ENCODE assay signal across 31 cellular contexts in the genomic region with DNA sequence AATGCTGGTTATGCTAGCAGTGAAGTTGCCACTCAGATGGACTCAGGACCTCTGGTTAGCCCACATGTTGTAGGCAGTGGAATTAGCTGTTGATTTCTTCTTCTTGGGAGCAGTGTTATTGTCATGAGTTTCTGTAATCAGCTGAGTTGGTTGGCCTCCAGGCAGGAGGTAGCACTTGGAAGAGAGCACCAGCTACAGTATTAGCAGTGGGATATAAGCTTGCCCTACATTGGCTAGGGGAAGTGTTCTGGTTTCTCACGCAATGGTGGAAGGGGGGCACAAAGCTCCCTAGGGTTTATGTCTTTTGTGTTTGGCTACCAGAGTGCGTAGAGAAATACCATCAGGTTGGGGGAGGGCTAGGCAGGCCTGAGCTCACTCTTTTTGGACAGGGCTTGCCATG. TPM values are rescaled to one million over a fixed set of nuclear protein-coding genes. Genes with fewer than 3 reads are reported as not detected.
"Had no signal": no experiment of that assay in that cellular context is flagged by ENCODE, and none has a peak within 500 bp of the region (broad histone marks: within the 10 kb centered on the region; RNA-seq: fewer than 3 reads in every experiment).

No MANE protein-coding gene starts in this region.

- H3K27ac Mint-ChIP-seq: activated CD8-positive, alpha-beta T cell treated with anti-CD3 and anti-CD28 coated beads for 36 hours; activated naive CD4-positive, alpha-beta T cell treated with anti-CD3 and anti-CD28 coated beads, Interleukin-2, amount 10 ng/mL, durations not matched to agents 7 days and 5 days; activated naive CD8-positive, alpha-beta T cell treated with anti-CD3 and anti-CD28 coated beads for 36 hours; activated T-cell treated with anti-CD3 and anti-CD28 coated beads, Interleukin-2, amount 50 U/mL, for 72 hours; activated T-helper 2 cell treated with anti-CD3 and anti-CD28 coated beads, Interferon-gamma antibody, Interleukin-2, Interleukin-4, amounts not matched to agents 10 μg/mL and 5 μg/mL and 100 μg/mL, durations not matched to agents 14 hours and 24 hours and 36 hours; IgD-negative memory B cell had no signal

- H3K4me1 ChIP-seq: Peyer's patch had no signal

- H3K27me3 ChIP-seq: Peyer's patch had no signal

- H3K27ac ChIP-seq: brain microvascular endothelial cell, Peyer's patch, RWPE1, WERI-Rb-1 had no signal

- H3K9me3 ChIP-seq: Peyer's patch had no signal

- H3K4me3 ChIP-seq: Peyer's patch had no signal

- H3K36me3 ChIP-seq: brain microvascular endothelial cell, Peyer's patch, WERI-Rb-1 had no signal

- H3K9me3 Mint-ChIP-seq: activated CD8-positive, alpha-beta T cell treated with anti-CD3 and anti-CD28 coated beads for 36 hours; activated naive CD4-positive, alpha-beta T cell treated with anti-CD3 and anti-CD28 coated beads, Interleukin-2, amount 10 ng/mL, durations not matched to agents 7 days and 5 days; activated naive CD8-positive, alpha-beta T cell treated with anti-CD3 and anti-CD28 coated beads for 36 hours; activated T-cell treated with anti-CD3 and anti-CD28 coated beads, Interleukin-2, amount 50 U/mL, for 72 hours; activated T-helper 2 cell treated with anti-CD3 and anti-CD28 coated beads, Interferon-gamma antibody, Interleukin-2, Interleukin-4, amounts not matched to agents 10 μg/mL and 5 μg/mL and 100 μg/mL, durations not matched to agents 14 hours and 24 hours and 36 hours; IgD-negative memory B cell had no signal

- ATAC-seq: activated CD4-positive, CD25-positive, alpha-beta regulatory T cell treated with anti-CD3 and anti-CD28 coated beads, Interleukin-2, amount 50 U/mL, for 24 hours; activated CD8-positive, alpha-beta T cell treated with anti-CD3 and anti-CD28 coated beads for 36 hours; activated T-cell treated with anti-CD3 and anti-CD28 coated beads, Interleukin-2, amount 50 U/mL, for 72 hours had no signal

- DNase-seq: activated CD4-positive, alpha-beta T cell treated with anti-CD3 and anti-CD28 coated beads for 4 hours; activated CD8-positive, alpha-beta memory T cell treated with anti-CD3 and anti-CD28 coated beads, Interleukin-2, amount 50 U/mL, for 4 hours; activated CD8-positive, alpha-beta T cell treated with anti-CD3 and anti-CD28 coated beads for 36 hours; activated gamma-delta T cell treated with Interleukin-2 at 50 U/mL for 16 hours; activated naive CD4-positive, alpha-beta T cell treated with anti-CD3 and anti-CD28 coated beads, Interleukin-2, amount 10 ng/mL, durations not matched to agents 7 days and 5 days; activated naive CD8-positive, alpha-beta T cell treated with anti-CD3 and anti-CD28 coated beads for 36 hours; activated T-cell treated with anti-CD3 and anti-CD28 coated beads, Interleukin-2, amount 50 U/mL, for 72 hours; brain microvascular endothelial cell; caudate nucleus; KG1; NCI-H1092; NCI-H1417 treated with DMSO at 0.1 percent for 48 hours; NCI-H187; NCI-H2171 treated with DMSO at 0.1 percent for 48 hours; NCI-H226; NCI-H526; NCI-H82; Peyer's patch; SHP77 treated with DMSO at 0.1 percent for 48 hours; T-helper 1 cell; WERI-Rb-1 had no signal

- H3K4me1 Mint-ChIP-seq: activated naive CD4-positive, alpha-beta T cell treated with anti-CD3 and anti-CD28 coated beads, Interleukin-2, amount 10 ng/mL, durations not matched to agents 7 days and 5 days; activated naive CD8-positive, alpha-beta T cell treated with anti-CD3 and anti-CD28 coated beads for 36 hours; IgD-negative memory B cell had no signal

- H3K36me3 Mint-ChIP-seq: activated naive CD4-positive, alpha-beta T cell treated with anti-CD3 and anti-CD28 coated beads, Interleukin-2, amount 10 ng/mL, durations not matched to agents 7 days and 5 days; activated naive CD8-positive, alpha-beta T cell treated with anti-CD3 and anti-CD28 coated beads for 36 hours; IgD-negative memory B cell had no signal

- H3K4me3 Mint-ChIP-seq: activated CD8-positive, alpha-beta T cell treated with anti-CD3 and anti-CD28 coated beads for 36 hours; activated naive CD4-positive, alpha-beta T cell treated with anti-CD3 and anti-CD28 coated beads, Interleukin-2, amount 10 ng/mL, durations not matched to agents 7 days and 5 days; activated naive CD8-positive, alpha-beta T cell treated with anti-CD3 and anti-CD28 coated beads for 36 hours; activated T-cell treated with anti-CD3 and anti-CD28 coated beads, Interleukin-2, amount 50 U/mL, for 72 hours had no signal

RNA-seq across cellular contexts. Expression of a gene that starts 34.0 kb away (rescaled TPM):
- total RNA-seq: activated CD8-positive, alpha-beta T cell treated with anti-CD3 and anti-CD28 coated beads for 36 hours; activated naive CD8-positive, alpha-beta T cell treated with anti-CD3 and anti-CD28 coated beads for 36 hours; activated T-cell treated with anti-CD3 and anti-CD28 coated beads, Interleukin-2, amount 50 U/mL, for 72 hours; activated T-helper 2 cell treated with anti-CD3 and anti-CD28 coated beads, Interferon-gamma antibody, Interleukin-2, Interleukin-4, amounts not matched to agents 10 μg/mL and 5 μg/mL and 100 μg/mL, durations not matched to agents 14 hours and 24 hours and 36 hours; cerebellum; LHCN-M2; M059J; NCI-H460; Peyer's patch; SK-MEL-5; T-helper 2 cell treated with Interferon-gamma antibody and Interleukin-4, amounts not matched to agents 100 ng/mL and 5 ng/mL, for 36 hours had no signal
- polyA plus RNA-seq: IgD-negative memory B cell had no signal
